In the genomic region with DNA sequence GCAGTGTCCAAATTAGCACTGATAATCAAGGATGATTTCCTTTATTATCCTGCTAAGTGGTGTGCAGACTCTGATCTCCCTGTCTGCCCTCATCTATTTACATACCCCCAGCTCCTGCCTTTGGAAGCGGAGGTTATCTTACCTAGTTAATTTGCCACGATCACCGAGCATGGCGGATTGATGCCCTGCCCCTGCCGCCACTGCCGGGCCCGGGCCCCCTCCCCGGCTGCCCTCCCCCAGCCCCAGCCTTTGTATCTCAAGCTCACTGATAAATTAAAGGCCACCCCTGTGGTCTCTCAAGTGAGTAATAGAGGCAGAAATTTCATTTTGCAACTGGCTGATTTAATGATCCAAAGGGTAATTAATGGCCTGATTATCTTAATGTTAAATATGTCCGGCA, we compare ENCODE assay signal across 19 cellular contexts.
"Had no signal": no experiment of that assay in that cellular context is flagged by ENCODE, and none has a peak within 500 bp of the region (broad histone marks: within the 10 kb centered on the region; RNA-seq: fewer than 3 reads in every experiment).

No MANE protein-coding gene starts in this region.

- DNase-seq: activated CD4-positive, alpha-beta memory T cell treated with anti-CD3 and anti-CD28 coated beads for 36 hours; activated CD4-positive, alpha-beta T cell treated with anti-CD3 and anti-CD28 coated beads for 48 hours; activated CD4-positive, CD25-positive, alpha-beta regulatory T cell; activated naive CD4-positive, alpha-beta T cell treated with Interleukin-2 at 50 U/mL for 16 hours; activated naive CD8-positive, alpha-beta T cell treated with anti-CD3 and anti-CD28 coated beads for 36 hours; activated T-cell treated with anti-CD3 and anti-CD28 coated beads, Interleukin-2, amount 50 U/mL, for 48 hours; effector memory CD4-positive, alpha-beta T cell; heart left ventricle; kidney; left lung; midbrain; natural killer cell; ovary; spleen; stimulated activated CD4-positive, alpha-beta T cell treated with anti-CD3 and anti-CD28 coated beads, Interleukin-4, amount 100 ng/mL, for 1 hour; stimulated activated naive CD4-positive, alpha-beta T cell; T-helper 1 cell; upper lobe of right lung had no signal

- H3K4me3 Mint-ChIP-seq: activated CD4-positive, alpha-beta memory T cell treated with anti-CD3 and anti-CD28 coated beads for 36 hours; activated naive CD8-positive, alpha-beta T cell treated with anti-CD3 and anti-CD28 coated beads for 36 hours; central memory CD8-positive, alpha-beta T cell; natural killer cell had no signal

- H3K27me3 Mint-ChIP-seq: central memory CD8-positive, alpha-beta T cell had no signal

- H3K36me3 Mint-ChIP-seq: activated CD4-positive, alpha-beta memory T cell treated with anti-CD3 and anti-CD28 coated beads for 36 hours; activated naive CD8-positive, alpha-beta T cell treated with anti-CD3 and anti-CD28 coated beads for 36 hours had no signal

- H3K27ac Mint-ChIP-seq: activated CD4-positive, alpha-beta memory T cell treated with anti-CD3 and anti-CD28 coated beads for 36 hours; activated naive CD8-positive, alpha-beta T cell treated with anti-CD3 and anti-CD28 coated beads for 36 hours; natural killer cell had no signal
